In genomic region chr14:76412501-76412900, GRCh38 we compare ENCODE assay signal across 9 cellular contexts. TPM values are rescaled to one million over a fixed set of nuclear protein-coding genes. Genes with fewer than 3 reads are reported as not detected.
"Had no signal": no experiment of that assay in that cellular context is flagged by ENCODE, and none has a peak within 500 bp of the region (broad histone marks: within the 10 kb centered on the region; RNA-seq: fewer than 3 reads in every experiment).

No MANE protein-coding gene starts in this region.

- H3K9me3 Mint-ChIP-seq: H9, HFFc6, IgD-negative memory B cell had no signal

- H3K27ac Mint-ChIP-seq: HFFc6, IgD-negative memory B cell had no signal

- H3K27ac ChIP-seq: HL-60 had no signal

- H3K4me3 Mint-ChIP-seq: HFFc6 had no signal

- H3K36me3 Mint-ChIP-seq: IgD-negative memory B cell had no signal

- DNase-seq: GOT3, H9, HFFc6, KBM-7 had no signal

- ATAC-seq: HCT116, HepG2 had no signal

RNA-seq across cellular contexts. Expression of gene ESRRB, which starts 36.6 kb away (rescaled TPM):
- total RNA-seq: HFFc6, HT1080 had no signal
- polyA plus RNA-seq: IgD-negative memory B cell had no signal
